1 cellular context compared by ENCODE assay signal in the genomic region with DNA sequence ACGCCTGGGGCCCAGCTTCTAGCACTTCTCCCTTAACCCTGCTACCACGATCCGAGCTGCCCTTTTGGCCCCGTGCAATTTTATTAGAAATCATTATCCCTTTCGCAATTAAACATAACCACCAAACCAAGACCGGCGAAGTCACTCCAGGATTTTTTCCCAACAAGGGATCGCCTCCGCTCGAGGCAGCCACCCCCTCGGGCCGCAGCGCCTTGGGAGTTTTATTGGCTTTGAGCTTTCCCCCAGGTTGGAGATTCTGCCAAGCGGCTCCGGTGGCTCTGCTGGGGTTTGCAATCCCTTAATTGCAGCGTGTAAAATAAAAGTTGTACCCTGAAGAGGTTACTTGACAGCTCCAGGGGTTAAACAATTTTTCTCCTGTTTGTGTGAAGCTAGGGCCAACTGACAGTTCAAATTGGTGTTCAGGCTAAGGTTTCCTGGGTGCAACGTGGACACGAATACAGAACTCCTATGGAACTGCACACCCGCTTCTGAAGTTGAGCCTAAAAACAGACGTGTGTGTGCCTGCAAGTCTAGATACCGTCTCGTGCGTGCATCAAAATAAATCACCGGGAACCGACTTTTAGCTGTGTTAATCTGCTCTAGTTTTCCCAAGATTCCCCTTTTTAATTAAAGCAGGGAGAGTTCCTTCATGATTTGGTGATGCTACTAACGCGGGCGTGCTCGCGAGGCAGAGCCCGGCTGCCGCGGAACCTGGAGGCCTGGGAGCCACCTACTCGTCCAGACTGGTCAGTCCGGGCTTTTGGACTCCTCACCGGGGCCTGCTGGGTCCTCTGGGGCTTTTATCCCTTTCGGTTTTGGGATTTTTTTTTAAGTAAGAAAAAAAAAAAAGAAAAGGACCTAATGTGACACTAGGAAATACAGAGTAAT.
TF ChIP-seq lines count a peak whose summit lies in the region.

No MANE protein-coding gene starts in this region.

TF ChIP-seq in SK-N-SH treated with all-trans-retinoic acid at 6 μM for 48 hours, 23 proteins besides CTCF, POLR2A, EP300 and RAD21 (continued from another document):
- no peak for TF ChIP-seq ARNTL (CRISPR knock-in tag; IDR thresholded peaks at IDR 0.05; ENCODE audit: borderline replicate concordance, low read depth)
- TF ChIP-seq GLIS3 (CRISPR knock-in tag; IDR thresholded peaks at IDR 0.05): no peak
- no peak for TF ChIP-seq TOX (CRISPR knock-in tag; IDR thresholded peaks at IDR 0.05; ENCODE audit: borderline replicate concordance)
